10 cellular contexts compared by ENCODE assay signal in genomic region chr13:26872444-26873173, GRCh38.
A peak's percentile ranks its signal among the peaks of the same experiment; 100 is the strongest.
DNase-seq lines count a peak whose midpoint lies in the region; ATAC-seq and TF ChIP-seq lines count a peak whose summit lies in the region.
"Had no signal": no experiment of that assay in that cellular context is flagged by ENCODE, and none has a peak within 500 bp of the region (broad histone marks: within the 10 kb centered on the region; RNA-seq: fewer than 3 reads in every experiment).

No MANE protein-coding gene starts in this region.

- TF ChIP-seq CTCF in PC-9 (conservative IDR thresholded peaks at IDR 0.05) (peak; percentile 79), hepatocyte (IDR thresholded peaks at IDR 0.05; ENCODE audit: poor library complexity) (peak; percentile 70)

- no peaks in the 10 kb centered on the region for H3K9me3 ChIP-seq in CD4-positive, alpha-beta memory T cell (ENCODE audit: control insufficient read depth in 1 of 2, low read length in 2 of 2)
- 0 out of 2 replicates have a peak, but pooled peaks cover 3% of the 10 kb centered on the region for H3K9me3 ChIP-seq in PC-9 (ENCODE audit: insufficient read depth, low read depth)
- no peaks in the 10 kb centered on the region for H3K9me3 ChIP-seq in hepatocyte (ENCODE audit: low read depth)

- no peak overlapping the region for H3K27ac Mint-ChIP-seq in CD4-positive, alpha-beta memory T cell
- H3K27ac Mint-ChIP-seq in activated naive CD8-positive, alpha-beta T cell treated with anti-CD3 and anti-CD28 coated beads for 36 hours, result no peak overlapping the region
- H3K27ac Mint-ChIP-seq: IgD-negative memory B cell had no signal

- H4K20me1 ChIP-seq in PC-9 (ENCODE audit: insufficient read depth) (no peaks in the 10 kb centered on the region; the same call in 1 of the 2 replicates), hepatocyte (ENCODE audit: insufficient read depth, poor library complexity, severe bottlenecking) (no peaks in the 10 kb centered on the region)

- no peak overlapping the region for H3K27ac ChIP-seq in CD4-positive, alpha-beta memory T cell (ENCODE audit: low read depth, low read length)
- H3K27ac ChIP-seq in PC-9, result no peak overlapping the region
- no peak overlapping the region for H3K27ac ChIP-seq in hepatocyte
- H3K27ac ChIP-seq: skin epidermis had no signal

- no peaks in the 10 kb centered on the region for H3K9me2 ChIP-seq in PC-9 (ENCODE audit: insufficient read depth)
- H3K9me2 ChIP-seq in hepatocyte (replicated peaks; ENCODE audit: insufficient read depth), result no peaks in the 10 kb centered on the region

- H3K4me1 ChIP-seq in CD4-positive, alpha-beta memory T cell (ENCODE audit: insufficient read depth, low read length), result no peaks in the 10 kb centered on the region
- H3K4me1 ChIP-seq in PC-9 (replicated peaks; ENCODE audit: insufficient read depth), result no peaks in the 10 kb centered on the region
- H3K4me1 ChIP-seq in hepatocyte (ENCODE audit: insufficient read depth), result no peaks in the 10 kb centered on the region

- H3K36me3 ChIP-seq in CD4-positive, alpha-beta memory T cell (ENCODE audit: insufficient read depth, low read length), result no peaks in the 10 kb centered on the region
- no peaks in the 10 kb centered on the region for H3K36me3 ChIP-seq in PC-9 (ENCODE audit: low read depth)
- H3K36me3 ChIP-seq in hepatocyte (replicated peaks; ENCODE audit: insufficient read depth, low read depth), result no peaks in the 10 kb centered on the region

- no peak overlapping the region for H3K4me3 Mint-ChIP-seq in CD4-positive, alpha-beta memory T cell
- no peak overlapping the region for H3K4me3 Mint-ChIP-seq in activated naive CD8-positive, alpha-beta T cell treated with anti-CD3 and anti-CD28 coated beads for 36 hours

- no peaks in the 10 kb centered on the region for H3K36me3 Mint-ChIP-seq in CD4-positive, alpha-beta memory T cell
- no peaks in the 10 kb centered on the region for H3K36me3 Mint-ChIP-seq in activated naive CD8-positive, alpha-beta T cell treated with anti-CD3 and anti-CD28 coated beads for 36 hours

- no peak overlapping the region for H3K4me2 ChIP-seq in PC-9
- H3K4me2 ChIP-seq in hepatocyte, result no peak overlapping the region

- 45% methylated on average over 23 of the region's 23 CpGs for WGBS in hepatocyte (ENCODE audit: low lambda C conversion rate, missing lambda C conversion rate)

- ATAC-seq in GM21526 (IDR thresholded peaks at IDR 0.05; ENCODE audit: low FRiP score, unreplicated experiment), result no peak
- no peak for ATAC-seq in HG02973 (IDR thresholded peaks at IDR 0.05; ENCODE audit: unreplicated experiment)

- peaks cover 4 to 8% of the 10 kb centered on the region in 2 donors for H3K27me3 Mint-ChIP-seq in CD4-positive, alpha-beta memory T cell
- peaks cover 16% of the 10 kb centered on the region for H3K27me3 Mint-ChIP-seq in activated naive CD8-positive, alpha-beta T cell treated with anti-CD3 and anti-CD28 coated beads for 36 hours

- no peaks in the 10 kb centered on the region for H3K27me3 ChIP-seq in CD4-positive, alpha-beta memory T cell (ENCODE audit: insufficient read depth, low read length)
- H3K27me3 ChIP-seq in PC-9 (ENCODE audit: insufficient read depth, low read depth) (peaks cover 26% of the 10 kb centered on the region; the same call in 1 of the 2 replicates), hepatocyte (peaks cover 15% of the 10 kb centered on the region)

- H3K4me3 ChIP-seq in CD4-positive, alpha-beta memory T cell (ENCODE audit: low read length in 2 of 2), result no peak overlapping the region
- H3K4me3 ChIP-seq in PC-9, result no peak overlapping the region
- no peak overlapping the region for H3K4me3 ChIP-seq in hepatocyte
- H3K4me3 ChIP-seq: skin epidermis had no signal

- BruUV-seq in PC-9 (replicated peaks; lab: Mats Ljungman, UMichigan), result no TSS peak

- intact Hi-C loops in CD4-positive, alpha-beta memory T cell (cut with micrococcal nuclease), result loop anchor here (1.0 to 5.0 kb wide), 2 partner anchors 164 to 690 kb away; no protein-coding TSS in a partner anchor
- intact Hi-C loops in PC-9 (cut with micrococcal nuclease; ENCODE audit: unreplicated experiment), result loop anchor here (10.0 kb wide), 1 partner anchor 168 kb away; no protein-coding TSS in a partner anchor

- DNase-seq in CD4-positive, alpha-beta memory T cell, result peak in 4 of 5 donors; percentile 16 to 32 (median 26)
- peak; percentile 31 for DNase-seq in HK-2 (ENCODE audit: unreplicated experiment)
- peak in 1 of 2 experiments; percentile 15 for DNase-seq in PC-9
- DNase-seq in activated naive CD8-positive, alpha-beta T cell treated with anti-CD3 and anti-CD28 coated beads for 36 hours, result peak; percentile 38
- DNase-seq in hepatocyte (ENCODE audit: low spot score), result peak; percentile 77
- peak; percentile 6 for DNase-seq in smooth muscle cell of the brain vasculature (ENCODE audit: low read depth, low spot score)

- POLR2A ChIA-PET in CD4-positive, alpha-beta memory T cell (lab: Charles Lee; ENCODE audit: partially characterized antibody), result no interaction called here
- POLR2A ChIA-PET in PC-9 (lab: Charles Lee; ENCODE audit: unreplicated experiment), result no interaction called here

- H3K9me3 Mint-ChIP-seq in CD4-positive, alpha-beta memory T cell, result peaks cover 0 to 12% (median 9%) of the 10 kb centered on the region in 8 donors
- peaks cover 8% of the 10 kb centered on the region for H3K9me3 Mint-ChIP-seq in activated naive CD8-positive, alpha-beta T cell treated with anti-CD3 and anti-CD28 coated beads for 36 hours

- H2AFZ ChIP-seq in PC-9, result no peak overlapping the region
- H2AFZ ChIP-seq in hepatocyte, result no peak overlapping the region

- H3K4me1 Mint-ChIP-seq in CD4-positive, alpha-beta memory T cell, result no peaks in the 10 kb centered on the region
- no peaks in the 10 kb centered on the region for H3K4me1 Mint-ChIP-seq in activated naive CD8-positive, alpha-beta T cell treated with anti-CD3 and anti-CD28 coated beads for 36 hours
- H3K4me1 Mint-ChIP-seq: IgD-negative memory B cell had no signal

- no peaks in the 10 kb centered on the region for H3F3A ChIP-seq in PC-9 (ENCODE audit: insufficient read depth, low read depth)

- no peaks in the 10 kb centered on the region for H3K79me2 ChIP-seq in PC-9 (ENCODE audit: low read depth)
- H3K79me2 ChIP-seq in hepatocyte, result no peaks in the 10 kb centered on the region

- CTCF ChIA-PET in CD4-positive, alpha-beta memory T cell (lab: Charles Lee; ENCODE audit: partially characterized antibody), result interaction anchor here (0.7 to 4.2 kb wide), 7 partner anchors 8 to 688 kb away, joined by 3 to 30 read pairs (median 3); no protein-coding TSS in a partner anchor
- CTCF ChIA-PET in PC-9 (lab: Charles Lee), result interaction anchor here (0.6 kb wide), 1 partner anchor 378 kb away, joined by 3 read pairs; no protein-coding TSS in a partner anchor
